ENCODE assay signal across 1 cellular context in the genomic region with DNA sequence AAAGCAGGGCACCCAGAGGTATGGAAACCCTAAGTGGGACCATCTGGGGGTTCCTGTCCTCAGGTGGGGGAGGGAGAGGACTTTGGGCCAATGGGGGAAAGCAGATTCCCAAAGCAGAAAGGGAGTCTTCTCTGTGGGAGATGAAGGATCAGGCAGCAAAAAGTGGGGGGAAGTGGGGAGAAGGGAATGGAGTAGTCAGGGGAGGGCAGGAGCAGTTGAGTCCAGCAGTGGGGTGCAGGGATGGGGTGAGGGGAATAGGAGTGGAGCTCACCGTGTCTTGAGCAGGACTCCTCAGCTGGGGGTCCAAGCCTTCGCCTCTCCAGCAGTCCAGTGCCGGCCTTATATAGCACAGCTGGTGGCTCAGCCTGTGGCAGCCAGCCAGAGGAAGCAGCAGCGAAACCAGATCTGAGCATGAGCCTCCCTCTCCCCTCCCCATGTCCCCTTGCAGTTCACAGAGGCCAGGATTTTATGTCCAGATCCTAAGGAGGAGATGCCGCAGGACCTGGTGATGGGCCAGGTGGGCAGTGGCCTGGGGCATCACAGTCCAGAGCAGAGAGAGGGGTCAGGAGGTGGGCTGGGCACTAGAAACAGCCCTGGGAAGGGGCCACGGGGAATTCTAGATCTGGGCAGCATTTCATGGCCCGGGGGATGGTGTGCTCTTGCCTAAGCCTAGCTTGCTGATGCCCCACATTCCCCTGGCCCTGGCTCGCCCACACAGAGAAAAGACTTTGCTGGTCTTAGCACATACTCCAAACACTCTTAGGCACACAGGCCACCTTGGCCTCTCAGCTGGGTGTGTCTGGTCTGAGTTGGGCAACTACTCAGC.
TF ChIP-seq lines count a peak whose summit lies in the region.

CILP (minus strand) TSS at position 317 of the 826 bp plus-strand sequence. CDS start 1,718 bp downstream, outside the sequence.

TF ChIP-seq in HepG2, 621 proteins besides CTCF, POLR2A, EP300 and RAD21:
- TF ChIP-seq ZNF7 (CRISPR knock-in tag; IDR thresholded peaks at IDR 0.05) = no peak
- no peak for TF ChIP-seq U2AF2 (IDR thresholded peaks at IDR 0.05; ENCODE audit: low read depth, low read length)
- TF ChIP-seq NFE2L2 (IDR thresholded peaks at IDR 0.05; ENCODE audit: low read length) = no peak
- no peak for TF ChIP-seq KDM3A (CRISPR knock-in tag; IDR thresholded peaks at IDR 0.05; ENCODE audit: low read depth)
- no peak for TF ChIP-seq HOXA3 (CRISPR knock-in tag; IDR thresholded peaks at IDR 0.05)
- no peak for TF ChIP-seq ZNF558 (CRISPR knock-in tag; IDR thresholded peaks at IDR 0.05; ENCODE audit: borderline replicate concordance)
- no peak for TF ChIP-seq FUBP1 (CRISPR knock-in tag; IDR thresholded peaks at IDR 0.05; ENCODE audit: borderline replicate concordance)
- TF ChIP-seq POLR2G (IDR thresholded peaks at IDR 0.05; ENCODE audit: low read depth, low read length) = no peak
- TF ChIP-seq MYC (CRISPR knock-in tag; IDR thresholded peaks at IDR 0.05; ENCODE audit: borderline replicate concordance) = no peak
- no peak for TF ChIP-seq ZBTB20 (CRISPR knock-in tag; IDR thresholded peaks at IDR 0.05; ENCODE audit: borderline replicate concordance, low read depth)
